ENCODE assay signal across 23 cellular contexts in the genomic region with DNA sequence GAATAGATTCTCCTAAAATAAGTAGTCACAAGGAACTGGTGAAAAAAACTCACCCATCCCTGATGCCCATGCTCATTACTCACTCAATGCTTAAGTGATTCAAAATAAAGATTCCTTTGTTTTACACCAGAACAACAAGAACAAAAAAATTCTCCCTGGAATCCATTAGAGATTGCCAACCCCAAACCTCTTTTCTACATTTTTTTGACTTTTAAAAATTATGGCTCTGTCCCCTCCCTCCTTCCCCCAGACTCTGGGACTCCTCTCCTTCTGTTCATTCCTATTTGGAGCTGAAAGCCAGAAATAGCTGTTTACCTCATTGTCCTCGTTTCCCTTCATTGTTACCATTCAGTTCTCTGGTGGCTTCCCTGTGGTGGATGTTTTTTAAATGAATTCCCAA.
DNase-seq lines count a peak whose midpoint lies in the region; ATAC-seq and TF ChIP-seq lines count a peak whose summit lies in the region.
"Had no signal": no experiment of that assay in that cellular context is flagged by ENCODE, and none has a peak within 500 bp of the region (broad histone marks: within the 10 kb centered on the region; RNA-seq: fewer than 3 reads in every experiment).

No MANE protein-coding gene starts in this region.

- peaks cover 31% of the 10 kb centered on the region for H3K27me3 Mint-ChIP-seq in activated CD8-positive, alpha-beta T cell treated with anti-CD3 and anti-CD28 coated beads, Interleukin-2, amount 10 ng/mL, durations not matched to agents 7 days and 5 days (ENCODE audit: low read depth)
- H3K27me3 Mint-ChIP-seq: CD4-positive, CD25-positive, alpha-beta regulatory T cell had no signal

- no peaks in the 10 kb centered on the region for H3K27me3 ChIP-seq in heart right ventricle
- peaks cover 0 to 10% (median 0%) of the 10 kb centered on the region in 7 donors for H3K27me3 ChIP-seq in spleen (replicated peaks in 1 of 7)
- H3K27me3 ChIP-seq: right lobe of liver had no signal

- H3K27ac Mint-ChIP-seq in activated CD8-positive, alpha-beta T cell treated with anti-CD3 and anti-CD28 coated beads, Interleukin-2, amount 10 ng/mL, durations not matched to agents 7 days and 5 days, result no peak overlapping the region
- H3K27ac Mint-ChIP-seq: CD4-positive, CD25-positive, alpha-beta regulatory T cell; mesothelial cell of epicardium; stimulated activated naive CD8-positive, alpha-beta T cell treated with anti-CD3 and anti-CD28 coated beads, Interleukin-15, Interleukin-2, amounts not matched to agents 100 ng/mL and 50 ng/mL, for 24 hours had no signal

- H3K4me3 ChIP-seq in heart right ventricle (no peak overlapping the region), spleen (no peak overlapping the region)
- H3K4me3 ChIP-seq: A549, right lobe of liver had no signal

- no peaks in the 10 kb centered on the region for H3K9me3 Mint-ChIP-seq in activated CD8-positive, alpha-beta T cell treated with anti-CD3 and anti-CD28 coated beads, Interleukin-2, amount 10 ng/mL, durations not matched to agents 7 days and 5 days (ENCODE audit: insufficient read depth)
- H3K9me3 Mint-ChIP-seq: CD4-positive, CD25-positive, alpha-beta regulatory T cell; mesothelial cell of epicardium; stimulated activated naive CD8-positive, alpha-beta T cell treated with anti-CD3 and anti-CD28 coated beads, Interleukin-15, Interleukin-2, amounts not matched to agents 100 ng/mL and 50 ng/mL, for 24 hours had no signal

- H3K27ac ChIP-seq in heart right ventricle (peak overlapping the region; percentile 34 to 87 (median 59)), spleen (no peak overlapping the region)
- H3K27ac ChIP-seq: A549, right lobe of liver had no signal

- no peak overlapping the region for H3K4me3 Mint-ChIP-seq in activated CD8-positive, alpha-beta T cell treated with anti-CD3 and anti-CD28 coated beads, Interleukin-2, amount 10 ng/mL, durations not matched to agents 7 days and 5 days
- H3K4me3 Mint-ChIP-seq: CD4-positive, CD25-positive, alpha-beta regulatory T cell; mesothelial cell of epicardium; stimulated activated naive CD8-positive, alpha-beta T cell treated with anti-CD3 and anti-CD28 coated beads, Interleukin-15, Interleukin-2, amounts not matched to agents 100 ng/mL and 50 ng/mL, for 24 hours had no signal

- H3K36me3 ChIP-seq in heart right ventricle (no peaks in the 10 kb centered on the region), spleen (no peaks in the 10 kb centered on the region)
- H3K36me3 ChIP-seq: right lobe of liver had no signal

- intact Hi-C loops in heart right ventricle (cut with DNase I), result loop anchor here in 2 of 10 donors (5.0 kb wide), 2 partner anchors 36 to 41 kb away; no protein-coding TSS in a partner anchor
- intact Hi-C loops in cardiac septum (cut with DNase I), result loop anchor here (5.0 kb wide), 1 partner anchor 41 kb away; no protein-coding TSS in a partner anchor
- intact Hi-C loops in spleen (cut with DNase I; ENCODE audit: low total_unique reads), result no loop called here

- peaks cover 6 to 95% (median 58%) of the 10 kb centered on the region in 9 donors for H3K4me1 ChIP-seq in heart right ventricle
- H3K4me1 ChIP-seq in spleen, result no peaks in the 10 kb centered on the region

- ATAC-seq in heart right ventricle (peak in 7 of 8 donors; percentile 37 to 89 (median 81)), HG02981 (IDR thresholded peaks at IDR 0.05; ENCODE audit: unreplicated experiment) (no peak), HG02588 (IDR thresholded peaks at IDR 0.05; ENCODE audit: unreplicated experiment) (no peak)
- ATAC-seq in activated CD8-positive, alpha-beta T cell treated with anti-CD3 and anti-CD28 coated beads, Interleukin-2, amount 10 ng/mL, durations not matched to agents 7 days and 5 days, result no peak
- ATAC-seq: A549, esophagus mucosa, right lobe of liver had no signal

- H3K36me3 Mint-ChIP-seq in activated CD8-positive, alpha-beta T cell treated with anti-CD3 and anti-CD28 coated beads, Interleukin-2, amount 10 ng/mL, durations not matched to agents 7 days and 5 days (ENCODE audit: low read depth), result no peaks in the 10 kb centered on the region
- H3K36me3 Mint-ChIP-seq: CD4-positive, CD25-positive, alpha-beta regulatory T cell; mesothelial cell of epicardium had no signal

- H3K4me1 Mint-ChIP-seq in activated CD8-positive, alpha-beta T cell treated with anti-CD3 and anti-CD28 coated beads, Interleukin-2, amount 10 ng/mL, durations not matched to agents 7 days and 5 days (ENCODE audit: low read depth), result no peaks in the 10 kb centered on the region

- peak in 1 of 2 donors; percentile 41 for DNase-seq in heart right ventricle
- no peak for DNase-seq in cardiac septum (ENCODE audit: low spot score)
- DNase-seq in cerebellar cortex (ENCODE audit: low spot score), result peak; percentile 78
- peak; percentile 25 for DNase-seq in kidney glomerular epithelial cell (lab: John Stamatoyannopoulos, UW)
- no peak for DNase-seq in spleen
- no peak for DNase-seq in activated CD8-positive, alpha-beta T cell treated with anti-CD3 and anti-CD28 coated beads, Interleukin-2, amount 10 ng/mL, durations not matched to agents 7 days and 5 days
- DNase-seq: activated CD4-positive, alpha-beta T cell treated with anti-CD3 and anti-CD28 coated beads for 48 hours; activated naive CD4-positive, alpha-beta T cell; aorta; CD4-positive, CD25-positive, alpha-beta regulatory T cell; cortex of kidney; DND-41; head of caudate nucleus; NCI-H1694 treated with DMSO at 0.1 percent for 48 hours; NCI-H524 treated with DMSO at 0.1 percent for 48 hours; OCI-M1; right lobe of liver had no signal

- no peak for TF ChIP-seq POLR2A in spleen (IDR thresholded peaks at IDR 0.05)

- WGBS in heart right ventricle, 2 donors, result 12 to 15% methylated on average over 1 of the region's 1 CpG
- WGBS in spleen, 5 donors, result 51 to 77% (median 74%) methylated on average over 1 of the region's 1 CpG

- CTCF ChIA-PET in activated CD8-positive, alpha-beta T cell treated with anti-CD3 and anti-CD28 coated beads, Interleukin-2, amount 10 ng/mL, durations not matched to agents 7 days and 5 days (lab: Charles Lee), result no interaction called here

- TF ChIP-seq CTCF in heart right ventricle (IDR thresholded peaks at IDR 0.05) (no peak), spleen (IDR thresholded peaks at IDR 0.05 in 8 of 11, conservative IDR thresholded peaks at IDR 0.05 in 3 of 11) (no peak)

- POLR2A ChIA-PET in activated CD8-positive, alpha-beta T cell treated with anti-CD3 and anti-CD28 coated beads, Interleukin-2, amount 10 ng/mL, durations not matched to agents 7 days and 5 days (lab: Charles Lee), result no interaction called here

- H3K9me3 ChIP-seq in heart right ventricle (no peaks in the 10 kb centered on the region), spleen (no peaks in the 10 kb centered on the region)
- H3K9me3 ChIP-seq: A549, right lobe of liver had no signal

Comparison
In these comparisons a context has a peak if more than half of its experiments do, and no peak if none do; other contexts are left out.
1. ATAC-seq: peak in heart right ventricle (7 of 8); none in HG02981 (single experiment), HG02588 (single experiment) and activated CD8-positive, alpha-beta T cell treated with anti-CD3 and anti-CD28 coated beads, Interleukin-2, amount 10 ng/mL, durations not matched to agents 7 days and 5 days (single experiment).
2. DNase-seq: peak in cerebellar cortex (single experiment) and kidney glomerular epithelial cell (single experiment); none in cardiac septum (single experiment), spleen (single experiment) and activated CD8-positive, alpha-beta T cell treated with anti-CD3 and anti-CD28 coated beads, Interleukin-2, amount 10 ng/mL, durations not matched to agents 7 days and 5 days (single experiment).
3. H3K27ac ChIP-seq: peak in heart right ventricle (10 of 10); none in spleen (0 of 8).